In the genomic region with DNA sequence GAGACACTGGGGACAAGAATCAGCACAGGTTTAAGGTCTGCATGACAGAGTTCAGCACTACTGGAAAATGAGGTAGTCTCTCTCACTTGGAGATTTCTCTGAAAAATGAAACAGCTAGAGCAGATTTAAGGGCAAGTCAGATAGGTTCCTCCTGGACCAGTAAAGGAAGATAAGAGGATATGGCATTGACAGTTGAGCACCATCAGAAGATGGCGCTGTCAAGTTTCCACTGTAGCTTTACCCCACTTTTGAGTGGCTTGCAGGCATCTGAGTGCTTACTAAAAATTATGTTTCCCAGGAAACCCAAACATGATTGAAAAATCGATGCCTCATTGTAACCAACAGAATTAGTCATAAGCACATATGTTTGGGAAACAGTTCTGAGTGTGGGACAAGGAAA, we compare ENCODE assay signal across 1 cellular context.
TF ChIP-seq lines count a peak whose summit lies in the region.

No MANE protein-coding gene starts in this region.

TF ChIP-seq in WTC11, 78 proteins besides CTCF, POLR2A, EP300 and RAD21 (continued from another document):
- TF ChIP-seq ZNF671 (CRISPR knock-in tag; IDR thresholded peaks at IDR 0.05) (no peak), ZNF121 (CRISPR knock-in tag; IDR thresholded peaks at IDR 0.05) (no peak)
